In the genomic region with DNA sequence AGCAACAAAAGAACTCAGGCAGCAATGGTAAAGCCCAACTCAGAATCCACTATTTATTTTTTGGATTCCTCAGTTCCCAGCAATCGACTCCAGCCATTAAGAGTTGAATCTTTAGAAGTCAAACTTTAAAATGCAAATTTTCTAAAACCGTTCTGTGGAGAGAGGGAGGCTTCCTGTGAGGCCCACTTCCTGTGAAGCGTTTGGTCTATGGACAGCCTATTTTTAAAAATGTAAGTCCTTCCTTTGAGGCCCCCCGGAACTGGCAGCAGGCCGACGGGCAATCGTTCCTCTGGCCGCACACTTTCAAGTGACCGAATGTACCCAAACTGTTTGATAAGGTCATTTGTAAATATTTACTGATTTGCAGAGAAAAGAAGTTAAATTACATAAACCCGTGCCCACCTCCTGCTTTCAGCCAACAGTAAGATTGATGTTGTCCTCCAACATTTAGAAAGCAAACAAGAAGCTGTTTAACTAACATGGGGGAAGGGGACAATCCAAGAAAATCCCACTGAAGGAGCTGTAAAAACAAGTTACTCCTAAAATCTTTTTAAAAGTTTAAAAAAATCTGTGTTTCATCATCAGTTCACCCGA, we compare ENCODE assay signal across 8 cellular contexts.
A peak's percentile ranks its signal among the peaks of the same experiment; 100 is the strongest.
DNase-seq lines count a peak whose midpoint lies in the region; ATAC-seq and TF ChIP-seq lines count a peak whose summit lies in the region.

No MANE protein-coding gene starts in this region.

- no peaks in the 10 kb centered on the region for H3K9me3 ChIP-seq in Loucy (ENCODE audit: insufficient read depth, low read depth, low read length)

- H3F3A ChIP-seq in Loucy (ENCODE audit: low read depth) = 0 out of 2 replicates have a peak, but pooled peaks cover 4% of the 10 kb centered on the region

- H3K4me1 ChIP-seq in Loucy (ENCODE audit: insufficient read depth, low read length, poor library complexity, severe bottlenecking) = peaks cover 45% of the 10 kb centered on the region

- H3K9me2 ChIP-seq in Loucy (replicated peaks; ENCODE audit: low read depth, low read length) = no peaks in the 10 kb centered on the region

- TF ChIP-seq CTCF in Loucy (conservative IDR thresholded peaks at IDR 0.05; ENCODE audit: low read length) = no peak

- H3K79me2 ChIP-seq in Loucy (ENCODE audit: insufficient read depth, low read length) = peaks cover 75% of the 10 kb centered on the region

- H4K20me1 ChIP-seq in Loucy (ENCODE audit: insufficient read depth, low read length, poor library complexity, severe bottlenecking) = no peaks in the 10 kb centered on the region

- peaks cover 42% of the 10 kb centered on the region for H3K36me3 ChIP-seq in Loucy (ENCODE audit: insufficient read depth, low read length)

- H3K9ac ChIP-seq in Loucy (ENCODE audit: low read depth, low read length, poor library complexity, severe bottlenecking) = peak overlapping the region; percentile 79

- DNase-seq in GF-D8 (lab: John Stamatoyannopoulos, UW) = peak; percentile 47
- peak; percentile 57 for DNase-seq in astrocyte of the hippocampus (ENCODE audit: low read depth, low spot score)
- peak; percentile 18 for DNase-seq in midbrain (lab: John Stamatoyannopoulos, UW)
- no peak for DNase-seq in DMS79 (lab: John Stamatoyannopoulos, UW)
- no peak for DNase-seq in NCI-H2227 (lab: John Stamatoyannopoulos, UW; ENCODE audit: unreplicated experiment)

- H3K4me3 ChIP-seq in Loucy (ENCODE audit: low read length, poor library complexity, severe bottlenecking) = peak overlapping the region; percentile 70

- H2AFZ ChIP-seq in Loucy (ENCODE audit: low read length) = peak overlapping the region; percentile 39

- H3K27me3 ChIP-seq in Loucy (ENCODE audit: insufficient read depth, low read length, poor library complexity, severe bottlenecking) = no peaks in the 10 kb centered on the region

- peak; percentile 82 for ATAC-seq in GM21529 (IDR thresholded peaks at IDR 0.05; ENCODE audit: unreplicated experiment)
- ATAC-seq in GM19023 (IDR thresholded peaks at IDR 0.05; ENCODE audit: unreplicated experiment) = no peak

- peak overlapping the region; percentile 88 for H3K4me2 ChIP-seq in Loucy (ENCODE audit: low read depth, low read length, poor library complexity, severe bottlenecking)

Comparison
In these comparisons a context has a peak if more than half of its experiments do, and no peak if none do; other contexts are left out.
1. DNase-seq: peak in GF-D8 (single experiment), astrocyte of the hippocampus (single experiment) and midbrain (single experiment); none in DMS79 (single experiment) and NCI-H2227 (single experiment).